16 cellular contexts compared by ENCODE assay signal in the genomic region with DNA sequence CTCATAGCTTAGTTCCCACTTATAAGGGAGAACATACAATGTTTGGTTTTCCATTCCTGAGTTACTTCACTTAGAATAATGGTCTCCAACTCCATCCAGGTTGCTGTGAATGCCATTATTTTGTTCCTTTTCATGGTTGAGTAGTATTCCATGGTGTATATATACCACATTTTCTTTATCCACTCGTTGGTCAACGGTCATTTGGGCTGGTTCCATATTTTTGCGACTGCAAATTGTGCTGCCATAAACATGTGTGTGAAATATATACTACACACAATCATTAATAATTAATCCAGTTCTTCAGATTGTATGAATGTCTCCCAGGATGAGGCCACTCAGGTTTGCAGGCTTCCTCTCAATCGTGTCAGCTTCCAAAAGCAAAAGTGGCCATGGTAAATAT. TPM values are rescaled to one million over a fixed set of nuclear protein-coding genes. Genes with fewer than 3 reads are reported as not detected.
"Had no signal": no experiment of that assay in that cellular context is flagged by ENCODE, and none has a peak within 500 bp of the region (broad histone marks: within the 10 kb centered on the region; RNA-seq: fewer than 3 reads in every experiment).

No MANE protein-coding gene starts in this region.

RNA-seq across cellular contexts. Expression of gene ROS1, which starts 42.8 kb away (rescaled TPM):
- total RNA-seq: activated naive CD4-positive, alpha-beta T cell treated with anti-CD3 and anti-CD28 coated beads for 36 hours; activated naive CD4-positive, alpha-beta T cell treated with anti-CD3 and anti-CD28 coated beads, Interleukin-2, amount 50 U/mL, for 72 hours; activated naive CD8-positive, alpha-beta T cell treated with anti-CD3 and anti-CD28 coated beads for 36 hours; activated naive CD8-positive, alpha-beta T cell treated with anti-CD3 and anti-CD28 coated beads, Interleukin-2, amount 10 ng/mL, durations not matched to agents 7 days and 5 days; activated T-cell treated with anti-CD3 and anti-CD28 coated beads, Interleukin-2, amount 50 U/mL, for 72 hours; activated T-helper 1 cell treated with anti-CD3 and anti-CD28 coated beads, Interleukin-12 subunit alpha, Interleukin-12 subunit beta, Interleukin-2, Interleukin-4 antibody, amounts not matched to agents 30 ng/mL and 10 ng/mL and 1 ng/mL, durations not matched to agents 14 hours and 24 hours and 36 hours; activated T-helper 17 cell treated with anti-CD3 and anti-CD28 coated beads, Interleukin-2, amount 50 U/mL, for 72 hours; activated T-helper 2 cell treated with anti-CD3 and anti-CD28 coated beads, Interferon-gamma antibody, Interleukin-2, Interleukin-4, amounts not matched to agents 10 μg/mL and 5 μg/mL and 100 μg/mL, durations not matched to agents 14 hours and 24 hours and 36 hours; ascending aorta; astrocyte; body of pancreas; cardiac muscle cell; cerebellum; chondrocyte had no signal
- polyA plus RNA-seq: adrenal gland, aorta, cardiac muscle cell had no signal
